Comparison of ENCODE assay signal across 8 cellular contexts in genomic region chr17:8746501-8747236, GRCh38. TPM values are rescaled to one million over a fixed set of nuclear protein-coding genes. Genes with fewer than 3 reads are reported as not detected.
DNase-seq lines count a peak whose midpoint lies in the region; ATAC-seq and TF ChIP-seq lines count a peak whose summit lies in the region.

No MANE protein-coding gene starts in this region.

- H3K27ac ChIP-seq in stomach: peak overlapping the region in 1 of 5 donors; percentile 77

- H3K27me3 Mint-ChIP-seq in activated CD4-positive, alpha-beta T cell treated with anti-CD3 and anti-CD28 coated beads, Interleukin-2, amount 10 ng/mL, durations not matched to agents 24 days and 14 days: peaks cover 17% of the 10 kb centered on the region
- H3K27me3 Mint-ChIP-seq in WTC11 (ENCODE audit: low read depth): no peaks in the 10 kb centered on the region; the same call in 1 of the 2 replicates

- H3K9me3 Mint-ChIP-seq in activated CD4-positive, alpha-beta T cell treated with anti-CD3 and anti-CD28 coated beads, Interleukin-2, amount 10 ng/mL, durations not matched to agents 24 days and 14 days: no peaks in the 10 kb centered on the region
- no peaks in the 10 kb centered on the region for H3K9me3 Mint-ChIP-seq in WTC11

- H3K4me1 Mint-ChIP-seq in activated CD4-positive, alpha-beta T cell treated with anti-CD3 and anti-CD28 coated beads, Interleukin-2, amount 10 ng/mL, durations not matched to agents 24 days and 14 days: peaks cover 7% of the 10 kb centered on the region
- peaks cover 4% of the 10 kb centered on the region; the same call in 1 of the 2 replicates for H3K4me1 Mint-ChIP-seq in WTC11

- no peak for TF ChIP-seq EP300 in stomach (IDR thresholded peaks at IDR 0.05)

- POLR2A ChIA-PET in WTC11 (lab: Charles Lee): interaction anchor here (0.6 to 1.5 kb wide), 2 partner anchors 48 to 421 kb away, joined by 3 to 5 read pairs; no protein-coding TSS in a partner anchor

- WGBS in stomach, 5 donors: 12 to 25% (median 21%) methylated on average over 9 of the region's 9 CpGs

- peak overlapping the region; percentile 87 for H3K4me3 Mint-ChIP-seq in activated CD4-positive, alpha-beta T cell treated with anti-CD3 and anti-CD28 coated beads, Interleukin-2, amount 10 ng/mL, durations not matched to agents 24 days and 14 days
- peak overlapping the region; percentile 93 for H3K4me3 Mint-ChIP-seq in WTC11

- TF ChIP-seq POLR2A in stomach (IDR thresholded peaks at IDR 0.05): no peak

- no peaks in the 10 kb centered on the region for H3K36me3 Mint-ChIP-seq in activated CD4-positive, alpha-beta T cell treated with anti-CD3 and anti-CD28 coated beads, Interleukin-2, amount 10 ng/mL, durations not matched to agents 24 days and 14 days (ENCODE audit: low read depth)
- no peaks in the 10 kb centered on the region for H3K36me3 Mint-ChIP-seq in WTC11

- intact Hi-C loops in activated CD4-positive, alpha-beta T cell treated with anti-CD3 and anti-CD28 coated beads, Interleukin-2, amount 10 ng/mL, durations not matched to agents 24 days and 14 days (cut with micrococcal nuclease): loop anchor here (1.0 to 10.0 kb wide), 3 partner anchors 148 to 336 kb away; no protein-coding TSS in a partner anchor
- intact Hi-C loops in stomach (cut with DNase I; ENCODE audit: low total_unique reads): no loop called here

- H3K36me3 ChIP-seq in stomach: no peaks in the 10 kb centered on the region

- DNase-seq in activated CD4-positive, alpha-beta T cell treated with anti-CD3 and anti-CD28 coated beads, Interleukin-2, amount 10 ng/mL, durations not matched to agents 24 days and 14 days: no peak
- no peak for DNase-seq in activated CD4-positive, alpha-beta T cell treated with anti-CD3 and anti-CD28 coated beads for 48 hours
- DNase-seq in WTC11 (ENCODE audit: low spot score) (no peak), stomach (no peak), dermis blood vessel endothelial cell (no peak), anterior cingulate cortex (lab: John Stamatoyannopoulos, UW) (no peak)
- DNase-seq in activated CD4-positive, alpha-beta T cell treated with anti-CD3 and anti-CD28 coated beads, Interleukin-2, amount 50 U/mL, for 4 hours: no peak

- no peaks in the 10 kb centered on the region for H3K9me3 ChIP-seq in iPS-18c (ENCODE audit: control insufficient read depth, insufficient read depth, low read length)
- H3K9me3 ChIP-seq in stomach: no peaks in the 10 kb centered on the region

- H3K27me3 ChIP-seq in stomach: peaks cover 0 to 7% (median 0%) of the 10 kb centered on the region in 3 donors

- peak; percentile 9 for ATAC-seq in WTC11

- CTCF ChIA-PET in WTC11 (lab: Charles Lee): interaction anchor here (0.6 to 2.2 kb wide), 32 partner anchors 9 to 370 kb away, joined by 3 to 23 read pairs (median 6); partner anchors contain the start of genes KRABD2, MFSD6L, MYH10 and NDEL1

- peak overlapping the region; percentile 64 for H3K27ac Mint-ChIP-seq in activated CD4-positive, alpha-beta T cell treated with anti-CD3 and anti-CD28 coated beads, Interleukin-2, amount 10 ng/mL, durations not matched to agents 24 days and 14 days
- no peak overlapping the region for H3K27ac Mint-ChIP-seq in WTC11

- peak overlapping the region; percentile 84 for H3K4me3 ChIP-seq in iPS-18c (ENCODE audit: insufficient read depth, low read depth, low read length)
- peak overlapping the region; percentile 67 to 75 (median 71) for H3K4me3 ChIP-seq in stomach

- H3K4me1 ChIP-seq in stomach: peaks cover 5 to 20% (median 15%) of the 10 kb centered on the region in 4 donors

- TF ChIP-seq CTCF in WTC11 (IDR thresholded peaks at IDR 0.05): no peak
- TF ChIP-seq CTCF in stomach (IDR thresholded peaks at IDR 0.05): no peak

TF ChIP-seq in WTC11, 78 proteins besides CTCF, POLR2A, EP300 and RAD21:
- TF ChIP-seq TEAD4 (CRISPR knock-in tag; IDR thresholded peaks at IDR 0.05) (no peak), ZNF396 (CRISPR knock-in tag; IDR thresholded peaks at IDR 0.05; ENCODE audit: borderline replicate concordance) (no peak), OVOL2 (CRISPR knock-in tag; IDR thresholded peaks at IDR 0.05; ENCODE audit: borderline replicate concordance) (no peak), ATF2 (CRISPR knock-in tag; IDR thresholded peaks at IDR 0.05; ENCODE audit: borderline replicate concordance, low read depth) (no peak), ELF4 (CRISPR knock-in tag; IDR thresholded peaks at IDR 0.05; ENCODE audit: low read depth) (no peak), GABPB1 (CRISPR knock-in tag; IDR thresholded peaks at IDR 0.05) (no peak), HMGA2 (CRISPR knock-in tag; IDR thresholded peaks at IDR 0.05) (no peak), ESRRA (CRISPR knock-in tag; IDR thresholded peaks at IDR 0.05; ENCODE audit: borderline replicate concordance) (no peak), SMAD4 (CRISPR knock-in tag; IDR thresholded peaks at IDR 0.05) (no peak), CREM (CRISPR knock-in tag; IDR thresholded peaks at IDR 0.05) (no peak), ZNF263 (CRISPR knock-in tag; IDR thresholded peaks at IDR 0.05; ENCODE audit: low read depth) (no peak), ZNF281 (CRISPR knock-in tag; IDR thresholded peaks at IDR 0.05) (no peak), ZNF121 (CRISPR knock-in tag; IDR thresholded peaks at IDR 0.05) (no peak)

RNA-seq across cellular contexts. Expression of gene CCDC42, which starts 2.0 kb away (rescaled TPM):
- total RNA-seq in activated CD4-positive, alpha-beta T cell treated with anti-CD3 and anti-CD28 coated beads, Interleukin-2, amount 10 ng/mL, durations not matched to agents 24 days and 14 days: 0.70 and 0.85 TPM in 2 replicates
- not detected in 3 replicates for total RNA-seq in WTC11 (2021)
- not detected for total RNA-seq in stomach
- polyA plus RNA-seq in stomach: not detected
- total RNA-seq in dermis blood vessel endothelial cell: not detected in 2 replicates

RNA-seq across cellular contexts. Expression of gene SPDYE4, which starts 11.7 kb away (rescaled TPM):
- total RNA-seq in activated CD4-positive, alpha-beta T cell treated with anti-CD3 and anti-CD28 coated beads, Interleukin-2, amount 10 ng/mL, durations not matched to agents 24 days and 14 days: not detected in 2 replicates
- total RNA-seq in WTC11 (2021): not detected in 3 replicates
- total RNA-seq in stomach: not detected
- not detected for polyA plus RNA-seq in stomach
- not detected in 2 replicates for total RNA-seq in dermis blood vessel endothelial cell

RNA-seq across cellular contexts. Expression of gene MFSD6L, which starts 52.5 kb away (rescaled TPM):
- total RNA-seq in activated CD4-positive, alpha-beta T cell treated with anti-CD3 and anti-CD28 coated beads, Interleukin-2, amount 10 ng/mL, durations not matched to agents 24 days and 14 days: 0.14 and 0.17 TPM in 2 replicates
- total RNA-seq in WTC11 (2021): 4.0 to 5.2 TPM (median 4.5 TPM) in 3 replicates
- 10 to 100 TPM in 1 of 5 donors, 1 to 10 TPM in 2, not detected in 2; 4.4 to 22.6 (median 4.9) TPM for total RNA-seq in stomach
- polyA plus RNA-seq in stomach: 1 to 10 TPM in 2 of 3 donors, under 1 TPM in 1; 0.76 to 4.5 (median 2.0) TPM
- total RNA-seq in dermis blood vessel endothelial cell: not detected in 2 replicates
